Comparison of ENCODE assay signal across 17 cellular contexts in the genomic region with DNA sequence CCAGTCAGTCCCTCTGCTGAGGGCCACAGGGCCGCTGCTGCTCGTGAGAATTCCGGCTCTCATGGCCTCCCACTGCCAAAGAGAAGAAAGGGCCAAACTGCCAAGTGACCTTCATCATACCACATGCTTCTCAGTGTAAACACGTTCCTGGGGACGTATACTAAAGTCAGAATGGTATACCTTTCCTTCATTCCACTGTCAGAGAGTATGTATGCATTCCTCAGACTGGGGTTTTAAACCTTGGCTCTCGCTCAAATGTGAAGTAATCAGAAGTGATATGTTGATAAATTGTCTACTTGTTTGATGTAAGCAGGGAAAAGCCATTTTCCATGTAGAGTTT. TPM values are rescaled to one million over a fixed set of nuclear protein-coding genes. Genes with fewer than 3 reads are reported as not detected.
DNase-seq lines count a peak whose midpoint lies in the region; FAIRE-seq and TF ChIP-seq lines count a peak whose summit lies in the region.
"Had no signal": no experiment of that assay in that cellular context is flagged by ENCODE, and none has a peak within 500 bp of the region (broad histone marks: within the 10 kb centered on the region; RNA-seq: fewer than 3 reads in every experiment).

No MANE protein-coding gene starts in this region.

- H3K36me3 ChIP-seq in bronchial epithelial cell (ENCODE audit: control insufficient read depth, insufficient read depth, low read length) = no peaks in the 10 kb centered on the region
- no peaks in the 10 kb centered on the region for H3K36me3 ChIP-seq in stomach smooth muscle (ENCODE audit: control insufficient read depth in 2 of 2, insufficient read depth in 2 of 2, low read length in 2 of 2)
- H3K36me3 ChIP-seq: cardiac muscle cell had no signal

- peaks cover 26% of the 10 kb centered on the region for H3K4me1 ChIP-seq in stomach smooth muscle (ENCODE audit: control insufficient read depth, insufficient read depth, low read length)
- H3K4me1 ChIP-seq: parathyroid adenoma had no signal

- no peak overlapping the region for H3K9ac ChIP-seq in stomach smooth muscle (ENCODE audit: low read length in 2 of 2)
- H3K9ac ChIP-seq: parathyroid adenoma had no signal

- H3K4me3 ChIP-seq in bronchial epithelial cell (ENCODE audit: low read depth, low read length) (no peak overlapping the region), stomach smooth muscle (ENCODE audit: low read length in 2 of 2) (peak overlapping the region; percentile 8 to 47)
- H3K4me3 ChIP-seq: cardiac muscle cell had no signal

- peak; percentile 33 for DNase-seq in M059J (ENCODE audit: low read depth)
- DNase-seq in bronchial epithelial cell (ENCODE audit: low read depth) = peak; percentile 18
- peak; percentile 32 for DNase-seq in hepatic stellate cell (ENCODE audit: low spot score)
- no peak for DNase-seq in hippocampal formation (lab: John Stamatoyannopoulos, UW)
- DNase-seq in NCI-H2171 treated with DMSO at 0.1 percent for 48 hours (lab: John Stamatoyannopoulos, UW) = no peak
- no peak for DNase-seq in NOMO-1 treated with dmso at 0.1 percent for 144 hours (lab: John Stamatoyannopoulos, UW; ENCODE audit: unreplicated experiment)
- DNase-seq in stimulated activated CD4-positive, alpha-beta T cell treated with anti-CD3 and anti-CD28 coated beads, Interleukin-4, amount 100 ng/mL, for 4 hours = no peak
- DNase-seq: activated CD4-positive, CD25-positive, alpha-beta regulatory T cell treated with anti-CD3 and anti-CD28 coated beads, Interleukin-2, amount 50 U/mL, for 72 hours; activated T-cell treated with anti-CD3 and anti-CD28 coated beads, Interleukin-2, amount 50 U/mL, for 48 hours; COR-L47; NCI-H1092 treated with DMSO at 0.1 percent for 48 hours; NCI-H510A treated with DMSO at 0.1 percent for 48 hours; stimulated activated naive CD8-positive, alpha-beta T cell treated with anti-CD3 and anti-CD28 coated beads, Interleukin-15, amount 100 ng/mL, for 72 hours had no signal

- no peaks in the 10 kb centered on the region for H3K9me3 ChIP-seq in stomach smooth muscle (ENCODE audit: control insufficient read depth in 2 of 2, low read length in 2 of 2)

- H3K27me3 ChIP-seq in bronchial epithelial cell (ENCODE audit: control insufficient read depth, insufficient read depth, low read length) = no peaks in the 10 kb centered on the region
- no peaks in the 10 kb centered on the region for H3K27me3 ChIP-seq in stomach smooth muscle (ENCODE audit: control insufficient read depth in 1 of 2, insufficient read depth in 2 of 2, low read length in 2 of 2)
- H3K27me3 ChIP-seq: cardiac muscle cell had no signal

- peak overlapping the region; percentile 58 for H3K27ac ChIP-seq in stomach smooth muscle (ENCODE audit: low read length)
- H3K27ac ChIP-seq: cardiac muscle cell, HL-60, parathyroid adenoma had no signal

- no peak for FAIRE-seq in bronchial epithelial cell (lab: Jason Lieb, UNC)

- TF ChIP-seq CTCF in bronchial epithelial cell (IDR thresholded peaks at IDR 0.05; ENCODE audit: insufficient read depth, low read length, severe bottlenecking) = no peak

RNA-seq across cellular contexts. Expression of gene SEC61G, which starts 52.9 kb away (rescaled TPM):
- total RNA-seq in M059J (2014; rRNA removed; shearing (Covaris generic)) = 916 and 1,395 TPM in 2 replicates
- total RNA-seq in bronchial epithelial cell = 214 and 489 TPM in 2 replicates

Comparison
In these comparisons a context has a peak if more than half of its experiments do, and no peak if none do; other contexts are left out.
1. DNase-seq: peak in M059J (single experiment), bronchial epithelial cell (single experiment) and hepatic stellate cell (single experiment); none in hippocampal formation (0 of 2), NCI-H2171 treated with DMSO at 0.1 percent for 48 hours (single experiment), NOMO-1 treated with dmso at 0.1 percent for 144 hours (single experiment) and stimulated activated CD4-positive, alpha-beta T cell treated with anti-CD3 and anti-CD28 coated beads, Interleukin-4, amount 100 ng/mL, for 4 hours (0 of 2).